32 cellular contexts compared by ENCODE assay signal in the genomic region with DNA sequence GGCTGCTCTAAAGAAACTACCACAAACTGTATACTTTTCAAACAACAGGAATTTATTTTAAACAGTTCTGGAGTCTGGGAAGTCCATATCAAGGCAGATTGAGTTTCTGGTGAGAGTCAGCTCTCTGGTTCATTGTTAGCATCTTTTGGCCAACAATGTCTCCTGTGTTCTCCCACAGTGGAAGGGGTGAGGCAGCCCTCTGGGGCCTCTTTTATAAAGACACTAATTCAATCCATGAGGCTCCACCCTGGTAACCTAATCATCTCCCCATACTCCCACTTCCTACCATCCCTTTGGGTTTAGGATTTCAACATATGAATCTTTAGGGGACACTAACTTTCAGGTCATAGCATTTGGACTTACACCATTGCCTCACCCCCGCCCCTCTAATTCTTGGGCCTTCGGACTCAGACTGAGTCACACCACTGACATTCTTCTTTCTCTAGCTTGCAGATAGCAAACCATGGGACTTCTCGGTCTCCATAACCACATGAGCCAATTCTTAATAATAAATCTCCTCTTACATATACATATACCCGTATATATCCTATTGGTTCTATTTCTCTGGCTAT.
DNase-seq lines count a peak whose midpoint lies in the region; ATAC-seq and TF ChIP-seq lines count a peak whose summit lies in the region.
"Had no signal": no experiment of that assay in that cellular context is flagged by ENCODE, and none has a peak within 500 bp of the region (broad histone marks: within the 10 kb centered on the region; RNA-seq: fewer than 3 reads in every experiment).

No MANE protein-coding gene starts in this region.

- H3K79me2 ChIP-seq in PC-9 (ENCODE audit: low read depth), result no peaks in the 10 kb centered on the region
- H3K79me2 ChIP-seq: parathyroid adenoma had no signal

- H3K9me2 ChIP-seq in PC-9 (ENCODE audit: insufficient read depth), result no peaks in the 10 kb centered on the region

- no peaks in the 10 kb centered on the region for H3K27me3 ChIP-seq in PC-9 (ENCODE audit: insufficient read depth, low read depth)
- H3K27me3 ChIP-seq in esophagus muscularis mucosa, result peaks cover 0 to under 1% (median 0%) of the 10 kb centered on the region in 4 donors
- H3K27me3 ChIP-seq: BE2C, right atrium auricular region, SJCRH30, spleen had no signal

- intact Hi-C loops in PC-9 (cut with micrococcal nuclease; ENCODE audit: unreplicated experiment), result loop anchor here (5.0 to 10.0 kb wide), 4 partner anchors 175 to 988 kb away; no protein-coding TSS in a partner anchor
- intact Hi-C loops in esophagus muscularis mucosa (cut with DNase I), result no loop called here

- H3K4me1 ChIP-seq in PC-9 (replicated peaks; ENCODE audit: insufficient read depth) (peaks cover 14% of the 10 kb centered on the region), esophagus muscularis mucosa (no peaks in the 10 kb centered on the region)
- H3K4me1 ChIP-seq: A549, Caco-2, heart left ventricle, parathyroid adenoma, right atrium auricular region, SJCRH30 had no signal

- POLR2A ChIA-PET in PC-9 (lab: Charles Lee; ENCODE audit: unreplicated experiment), result interaction anchor here (0.6 kb wide), 1 partner anchor 891 kb away, joined by 3 read pairs; no protein-coding TSS in a partner anchor

- no peaks in the 10 kb centered on the region for H3K9me3 Mint-ChIP-seq in activated naive CD8-positive, alpha-beta T cell (ENCODE audit: low read depth)
- H3K9me3 Mint-ChIP-seq in activated naive CD8-positive, alpha-beta T cell treated with anti-CD3 and anti-CD28 coated beads, Interleukin-2, amount 50 U/mL, for 24 hours, result no peaks in the 10 kb centered on the region
- H3K9me3 Mint-ChIP-seq: activated naive CD8-positive, alpha-beta T cell treated with anti-CD3 and anti-CD28 coated beads, Interleukin-2, amount 10 ng/mL, durations not matched to agents 7 days and 5 days; activated T-helper 2 cell treated with anti-CD3 and anti-CD28 coated beads, Interferon-gamma antibody, Interleukin-2, Interleukin-4, amounts not matched to agents 10 μg/mL and 5 μg/mL and 100 μg/mL, durations not matched to agents 14 hours and 24 hours and 36 hours; neural crest cell had no signal

- no peak for DNase-seq in activated naive CD8-positive, alpha-beta T cell treated with anti-CD3 and anti-CD28 coated beads, Interleukin-2, amount 50 U/mL, for 24 hours
- DNase-seq in PC-9 (peak; percentile 53 to 76), esophagus muscularis mucosa (ENCODE audit: extremely low spot score) (peak; percentile 75), medulla oblongata (ENCODE audit: extremely low spot score) (no peak), NCI-H524 (lab: John Stamatoyannopoulos, UW) (no peak), NCI-H510A treated with DMSO at 0.1 percent for 48 hours (lab: John Stamatoyannopoulos, UW) (no peak)
- DNase-seq: activated CD4-positive, alpha-beta T cell treated with anti-CD3 and anti-CD28 coated beads, Interleukin-2, amount 50 U/mL, for 4 hours; activated CD4-positive, CD25-positive, alpha-beta regulatory T cell; activated CD8-positive, alpha-beta memory T cell treated with anti-CD3 and anti-CD28 coated beads, Interleukin-2, amount 50 U/mL, for 4 hours; activated naive CD8-positive, alpha-beta T cell treated with anti-CD3 and anti-CD28 coated beads, Interleukin-2, amount 10 ng/mL, durations not matched to agents 7 days and 5 days; cerebellar nuclear complex; DMS79; heart left ventricle; NCI-H1092 treated with DMSO at 0.1 percent for 48 hours; NCI-H187 treated with DMSO at 0.1 percent for 48 hours; NCI-H2171 treated with DMSO at 0.1 percent for 48 hours; NCI-H526; SJCRH30; T-helper 1 cell; trophoblast cell had no signal

- no peak for ATAC-seq in activated naive CD8-positive, alpha-beta T cell treated with anti-CD3 and anti-CD28 coated beads, Interleukin-2, amount 50 U/mL, for 24 hours
- ATAC-seq in HG03280 (IDR thresholded peaks at IDR 0.05; ENCODE audit: unreplicated experiment), result no peak
- ATAC-seq: heart left ventricle had no signal

- peak overlapping the region; percentile 13 for H3K27ac Mint-ChIP-seq in activated naive CD8-positive, alpha-beta T cell
- no peak overlapping the region for H3K27ac Mint-ChIP-seq in activated naive CD8-positive, alpha-beta T cell treated with anti-CD3 and anti-CD28 coated beads, Interleukin-2, amount 50 U/mL, for 24 hours
- H3K27ac Mint-ChIP-seq: activated naive CD8-positive, alpha-beta T cell treated with anti-CD3 and anti-CD28 coated beads, Interleukin-2, amount 10 ng/mL, durations not matched to agents 7 days and 5 days; activated T-helper 2 cell treated with anti-CD3 and anti-CD28 coated beads, Interferon-gamma antibody, Interleukin-2, Interleukin-4, amounts not matched to agents 10 μg/mL and 5 μg/mL and 100 μg/mL, durations not matched to agents 14 hours and 24 hours and 36 hours had no signal

- no TSS peak for BruUV-seq in PC-9 (replicated peaks; lab: Mats Ljungman, UMichigan)

- H3K4me3 ChIP-seq in PC-9, result no peak overlapping the region
- H3K4me3 ChIP-seq in esophagus muscularis mucosa, result no peak overlapping the region
- H3K4me3 ChIP-seq: A549, heart left ventricle, lung, right atrium auricular region, SJCRH30, spleen had no signal

- CTCF ChIA-PET in PC-9 (lab: Charles Lee), result no interaction called here

- peak overlapping the region; percentile 23 for H3K4me2 ChIP-seq in PC-9
- H3K4me2 ChIP-seq: A549 had no signal

- no peak for TF ChIP-seq POLR2A in esophagus muscularis mucosa (IDR thresholded peaks at IDR 0.05; ENCODE audit: low read depth)

- no peak overlapping the region for H3K4me3 Mint-ChIP-seq in activated naive CD8-positive, alpha-beta T cell
- no peak overlapping the region for H3K4me3 Mint-ChIP-seq in activated naive CD8-positive, alpha-beta T cell treated with anti-CD3 and anti-CD28 coated beads, Interleukin-2, amount 50 U/mL, for 24 hours
- H3K4me3 Mint-ChIP-seq: activated naive CD8-positive, alpha-beta T cell treated with anti-CD3 and anti-CD28 coated beads, Interleukin-2, amount 10 ng/mL, durations not matched to agents 7 days and 5 days; neural crest cell had no signal

- H3K36me3 ChIP-seq in PC-9 (ENCODE audit: low read depth) (no peaks in the 10 kb centered on the region), esophagus muscularis mucosa (no peaks in the 10 kb centered on the region)
- H3K36me3 ChIP-seq: BE2C, heart left ventricle, right atrium auricular region, SJCRH30 had no signal

- H3F3A ChIP-seq in PC-9 (ENCODE audit: insufficient read depth, low read depth), result peaks cover 5% of the 10 kb centered on the region

- H3K9me3 ChIP-seq in PC-9 (ENCODE audit: insufficient read depth, low read depth), result no peaks in the 10 kb centered on the region
- H3K9me3 ChIP-seq in esophagus muscularis mucosa, result no peaks in the 10 kb centered on the region
- H3K9me3 ChIP-seq: A549, Caco-2, heart left ventricle, right atrium auricular region, SJCRH30, spleen had no signal

- H4K20me1 ChIP-seq in PC-9 (ENCODE audit: insufficient read depth), result no peaks in the 10 kb centered on the region

- 95% methylated on average over 4 of the region's 4 CpGs for WGBS in esophagus muscularis mucosa

- no peaks in the 10 kb centered on the region for H3K27me3 Mint-ChIP-seq in activated naive CD8-positive, alpha-beta T cell
- no peaks in the 10 kb centered on the region for H3K27me3 Mint-ChIP-seq in activated naive CD8-positive, alpha-beta T cell treated with anti-CD3 and anti-CD28 coated beads, Interleukin-2, amount 50 U/mL, for 24 hours
- H3K27me3 Mint-ChIP-seq: activated naive CD8-positive, alpha-beta T cell treated with anti-CD3 and anti-CD28 coated beads, Interleukin-2, amount 10 ng/mL, durations not matched to agents 7 days and 5 days had no signal

- TF ChIP-seq EP300 in esophagus muscularis mucosa (IDR thresholded peaks at IDR 0.05), result no peak

- H3K4me1 Mint-ChIP-seq in activated naive CD8-positive, alpha-beta T cell (ENCODE audit: low read depth), result peaks cover 14% of the 10 kb centered on the region
- peaks cover 9% of the 10 kb centered on the region for H3K4me1 Mint-ChIP-seq in activated naive CD8-positive, alpha-beta T cell treated with anti-CD3 and anti-CD28 coated beads, Interleukin-2, amount 50 U/mL, for 24 hours

- H3K36me3 Mint-ChIP-seq in activated naive CD8-positive, alpha-beta T cell, result peaks cover 6% of the 10 kb centered on the region
- H3K36me3 Mint-ChIP-seq in activated naive CD8-positive, alpha-beta T cell treated with anti-CD3 and anti-CD28 coated beads, Interleukin-2, amount 50 U/mL, for 24 hours (ENCODE audit: low read depth), result peaks cover 3% of the 10 kb centered on the region

- H3K27ac ChIP-seq in PC-9, result peak overlapping the region; percentile 69
- H3K27ac ChIP-seq in esophagus muscularis mucosa (replicated peaks in 1 of 4), result no peak overlapping the region
- H3K27ac ChIP-seq: A549, heart left ventricle, HL-60, parathyroid adenoma, right atrium auricular region, SJCRH30, spleen had no signal

- no peak overlapping the region for H2AFZ ChIP-seq in PC-9
- H2AFZ ChIP-seq: parathyroid adenoma had no signal

- TF ChIP-seq CTCF in PC-9 (conservative IDR thresholded peaks at IDR 0.05) (no peak), esophagus muscularis mucosa (IDR thresholded peaks at IDR 0.05) (no peak)

Comparison
In these comparisons a context has a peak if more than half of its experiments do, and no peak if none do; other contexts are left out.
1. DNase-seq: peak in PC-9 (2 of 2) and esophagus muscularis mucosa (single experiment); none in activated naive CD8-positive, alpha-beta T cell treated with anti-CD3 and anti-CD28 coated beads, Interleukin-2, amount 50 U/mL, for 24 hours (single experiment), medulla oblongata (single experiment), NCI-H524 (0 of 2) and NCI-H510A treated with DMSO at 0.1 percent for 48 hours (single experiment).